In the genomic region with DNA sequence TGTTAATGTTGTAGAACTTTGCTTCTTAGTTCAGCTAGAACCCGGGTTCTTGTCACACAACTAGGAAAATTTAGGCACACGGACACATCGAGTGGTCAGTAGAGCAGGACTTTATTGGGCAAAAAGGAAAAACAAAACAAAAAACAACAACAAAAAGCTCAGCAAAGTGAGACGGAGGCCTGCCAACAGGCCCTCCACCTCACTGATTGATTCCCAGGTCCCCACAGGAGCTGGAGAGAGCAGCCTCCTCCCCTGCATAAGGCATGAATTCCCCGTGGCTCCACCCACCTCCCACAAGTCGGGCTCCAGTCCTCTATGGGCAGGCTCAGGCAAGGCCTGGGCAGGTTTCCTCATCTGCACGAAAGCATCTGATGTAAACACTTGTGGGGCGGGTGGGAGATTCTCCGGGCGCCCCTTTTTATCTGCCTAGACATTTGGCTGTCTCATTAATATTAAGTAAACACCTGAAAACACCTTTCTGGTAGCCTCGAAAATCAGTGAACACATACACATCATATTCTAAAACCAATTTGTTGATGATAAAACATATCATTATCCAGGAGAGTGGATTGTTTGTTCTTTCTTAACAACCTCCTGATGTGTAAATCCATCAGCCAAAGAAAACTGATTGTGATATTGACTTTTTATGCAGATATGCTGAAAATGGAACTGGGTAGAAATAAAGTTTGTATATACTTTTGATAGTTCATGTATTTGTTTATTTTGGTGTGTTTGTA, we compare ENCODE assay signal across 12 cellular contexts.
DNase-seq lines count a peak whose midpoint lies in the region; ATAC-seq and TF ChIP-seq lines count a peak whose summit lies in the region.
"Had no signal": no experiment of that assay in that cellular context is flagged by ENCODE, and none has a peak within 500 bp of the region (broad histone marks: within the 10 kb centered on the region; RNA-seq: fewer than 3 reads in every experiment).

No MANE protein-coding gene starts in this region.

- H3K27me3 Mint-ChIP-seq in HFFc6 (ENCODE audit: insufficient read depth), result no peaks in the 10 kb centered on the region
- H3K27me3 Mint-ChIP-seq in activated naive CD8-positive, alpha-beta T cell treated with anti-CD3 and anti-CD28 coated beads, Interleukin-2, amount 50 U/mL, for 24 hours, result no peaks in the 10 kb centered on the region

- no peaks in the 10 kb centered on the region for H3K27me3 ChIP-seq in SJSA1 (replicated peaks)

- H3K27ac ChIP-seq in 22Rv1, result peak overlapping the region; percentile 57
- H3K27ac ChIP-seq in SJSA1, result peak overlapping the region; percentile 22; the same call in 1 of the 2 replicates

- no peak overlapping the region for H3K4me3 ChIP-seq in SJSA1

- peak overlapping the region; percentile 57 for H3K27ac Mint-ChIP-seq in HFFc6
- H3K27ac Mint-ChIP-seq in activated naive CD8-positive, alpha-beta T cell treated with anti-CD3 and anti-CD28 coated beads, Interleukin-2, amount 50 U/mL, for 24 hours, result no peak overlapping the region
- H3K27ac Mint-ChIP-seq: activated T-helper 17 cell treated with anti-CD3 and anti-CD28 coated beads, Interleukin-2, amount 50 U/mL, for 72 hours; CD4-positive, alpha-beta T cell had no signal

- in situ Hi-C loops in GM13977 (cut with MboI; ENCODE audit: low pct_unique_long_range_greater_than_20kb, low sequenced_read_pairs, unreplicated experiment), result loop anchor here (25.0 kb wide), 1 partner anchor 240 kb away; the partner anchor contains the start of genes GJE1, NMBR and VTA1

- H3K4me1 ChIP-seq in SJSA1 (replicated peaks), result peaks cover 66% of the 10 kb centered on the region

- peaks cover 95% of the 10 kb centered on the region for H3K4me1 Mint-ChIP-seq in HFFc6 (ENCODE audit: low read depth)
- no peaks in the 10 kb centered on the region for H3K4me1 Mint-ChIP-seq in activated naive CD8-positive, alpha-beta T cell treated with anti-CD3 and anti-CD28 coated beads, Interleukin-2, amount 50 U/mL, for 24 hours
- H3K4me1 Mint-ChIP-seq: activated T-helper 17 cell treated with anti-CD3 and anti-CD28 coated beads, Interleukin-2, amount 50 U/mL, for 72 hours had no signal

- no peaks in the 10 kb centered on the region for H3K9me3 ChIP-seq in SJSA1 (replicated peaks)

- DNase-seq in HFFc6 (no peak), SJSA1 (ENCODE audit: low read depth in 1 of 2, low spot score in 2 of 2) (no peak), iPS-NIHi7 (ENCODE audit: extremely low spot score) (peak; percentile 67), GM13977 (ENCODE audit: low spot score) (no peak)
- no peak for DNase-seq in activated naive CD8-positive, alpha-beta T cell treated with anti-CD3 and anti-CD28 coated beads, Interleukin-2, amount 50 U/mL, for 24 hours
- DNase-seq: CD4-positive, alpha-beta T cell; erythroblast; T-helper 1 cell had no signal

- H3K36me3 Mint-ChIP-seq in HFFc6 (ENCODE audit: low read depth), result peaks cover 27% of the 10 kb centered on the region
- H3K36me3 Mint-ChIP-seq in activated naive CD8-positive, alpha-beta T cell treated with anti-CD3 and anti-CD28 coated beads, Interleukin-2, amount 50 U/mL, for 24 hours (ENCODE audit: low read depth), result no peaks in the 10 kb centered on the region

- no peaks in the 10 kb centered on the region for H3K9me3 Mint-ChIP-seq in HFFc6
- no peaks in the 10 kb centered on the region for H3K9me3 Mint-ChIP-seq in activated naive CD8-positive, alpha-beta T cell treated with anti-CD3 and anti-CD28 coated beads, Interleukin-2, amount 50 U/mL, for 24 hours
- H3K9me3 Mint-ChIP-seq: activated T-helper 17 cell treated with anti-CD3 and anti-CD28 coated beads, Interleukin-2, amount 50 U/mL, for 72 hours; CD4-positive, alpha-beta T cell had no signal

- H3K4me3 Mint-ChIP-seq in HFFc6, result no peak overlapping the region
- no peak overlapping the region for H3K4me3 Mint-ChIP-seq in activated naive CD8-positive, alpha-beta T cell treated with anti-CD3 and anti-CD28 coated beads, Interleukin-2, amount 50 U/mL, for 24 hours
- H3K4me3 Mint-ChIP-seq: activated T-helper 17 cell treated with anti-CD3 and anti-CD28 coated beads, Interleukin-2, amount 50 U/mL, for 72 hours; CD4-positive, alpha-beta T cell had no signal

- no peak for TF ChIP-seq CTCF in 22Rv1 (IDR thresholded peaks at IDR 0.05)
- TF ChIP-seq CTCF in HFFc6 (IDR thresholded peaks at IDR 0.05), result no peak
- no peak for TF ChIP-seq CTCF in GM13977 (IDR thresholded peaks at IDR 0.05; ENCODE audit: extremely low read depth, insufficient read depth, missing control alignments)

- ATAC-seq in activated naive CD8-positive, alpha-beta T cell treated with anti-CD3 and anti-CD28 coated beads, Interleukin-2, amount 50 U/mL, for 24 hours, result no peak
- ATAC-seq in GM19397 (IDR thresholded peaks at IDR 0.05; ENCODE audit: unreplicated experiment), result no peak
- no peak for ATAC-seq in GM18867 (IDR thresholded peaks at IDR 0.05; ENCODE audit: unreplicated experiment)
- ATAC-seq: activated T-helper 17 cell treated with anti-CD3 and anti-CD28 coated beads, Interleukin-2, amount 50 U/mL, for 72 hours had no signal

- H3K36me3 ChIP-seq in SJSA1, result no peaks in the 10 kb centered on the region; the same call in 1 of the 2 replicates
